In genomic region chr11:86435711-86436110, GRCh38 we compare ENCODE assay signal across 38 cellular contexts.
"Had no signal": no experiment of that assay in that cellular context is flagged by ENCODE, and none has a peak within 500 bp of the region (broad histone marks: within the 10 kb centered on the region; RNA-seq: fewer than 3 reads in every experiment).

No MANE protein-coding gene starts in this region.

- H3K36me3 ChIP-seq: ascending aorta, cardiac muscle cell had no signal

- H3K27ac ChIP-seq: ascending aorta, cardiac muscle cell, VCaP had no signal

- ATAC-seq: activated CD8-positive, alpha-beta T cell treated with anti-CD3 and anti-CD28 coated beads for 36 hours; activated naive CD4-positive, alpha-beta T cell treated with anti-CD3 and anti-CD28 coated beads, Interleukin-2, amount 50 U/mL, for 72 hours; activated T-cell treated with anti-CD3 and anti-CD28 coated beads, Interleukin-2, amount 50 U/mL, for 4 hours; activated T-cell treated with anti-CD3 and anti-CD28 coated beads, Interleukin-2, amount 50 U/mL, for 72 hours; activated T-helper 17 cell treated with anti-CD3 and anti-CD28 coated beads, Interleukin-2, amount 50 U/mL, for 72 hours had no signal

- H3K27me3 Mint-ChIP-seq: activated B cell treated with CpG ODN at 0.5 μM for 24 hours; activated CD4-positive, alpha-beta memory T cell treated with anti-CD3 and anti-CD28 coated beads for 36 hours; activated CD4-positive, alpha-beta T cell treated with anti-CD3 and anti-CD28 coated beads, Interleukin-2, amount 10 ng/mL, durations not matched to agents 24 days and 14 days; activated CD8-positive, alpha-beta T cell treated with anti-CD3 and anti-CD28 coated beads for 36 hours; activated naive CD8-positive, alpha-beta T cell treated with anti-CD3 and anti-CD28 coated beads for 36 hours; activated T-helper 17 cell treated with anti-CD3 and anti-CD28 coated beads, Interleukin-2, amount 50 U/mL, for 72 hours; central memory CD8-positive, alpha-beta T cell had no signal

- FAIRE-seq: bronchial epithelial cell, TTC549 had no signal

- H3K4me1 Mint-ChIP-seq: activated B cell treated with CpG ODN at 0.5 μM for 24 hours; activated T-helper 17 cell treated with anti-CD3 and anti-CD28 coated beads, Interleukin-2, amount 50 U/mL, for 72 hours; central memory CD8-positive, alpha-beta T cell had no signal

- H3K27me3 ChIP-seq: ascending aorta, cardiac muscle cell had no signal

- H3K9me3 ChIP-seq: ascending aorta had no signal

- H3K4me3 ChIP-seq: ascending aorta, cardiac muscle cell had no signal

- H3K27ac Mint-ChIP-seq: activated B cell treated with CpG ODN at 0.5 μM for 24 hours; activated CD4-positive, alpha-beta memory T cell treated with anti-CD3 and anti-CD28 coated beads for 36 hours; activated CD4-positive, alpha-beta T cell treated with anti-CD3 and anti-CD28 coated beads, Interleukin-2, amount 10 ng/mL, durations not matched to agents 24 days and 14 days; activated CD8-positive, alpha-beta T cell treated with anti-CD3 and anti-CD28 coated beads for 36 hours; activated naive CD4-positive, alpha-beta T cell treated with anti-CD3 and anti-CD28 coated beads for 36 hours; activated naive CD4-positive, alpha-beta T cell treated with anti-CD3 and anti-CD28 coated beads, Interleukin-2, amount 50 U/mL, for 72 hours; activated naive CD8-positive, alpha-beta T cell treated with anti-CD3 and anti-CD28 coated beads for 36 hours; activated T-cell treated with anti-CD3 and anti-CD28 coated beads, Interleukin-2, amount 50 U/mL, for 72 hours; activated T-helper 1 cell treated with anti-CD3 and anti-CD28 coated beads, Interleukin-12 subunit alpha, Interleukin-12 subunit beta, Interleukin-2, Interleukin-4 antibody, amounts not matched to agents 30 ng/mL and 10 ng/mL and 1 ng/mL, durations not matched to agents 14 hours and 24 hours and 36 hours; activated T-helper 17 cell treated with anti-CD3 and anti-CD28 coated beads, Interleukin-2, amount 50 U/mL, for 72 hours; brain; T-helper 1 cell treated with Interleukin-12 subunit alpha and Interleukin-12 subunit beta and Interleukin-4 antibody, amounts not matched to agents 30 μg/mL and 1 μg/mL, for 36 hours; T-helper 2 cell treated with Interferon-gamma antibody and Interleukin-4, amounts not matched to agents 5 μg/mL and 100 μg/mL, for 36 hours had no signal

- H3K4me3 Mint-ChIP-seq: activated B cell treated with CpG ODN at 0.5 μM for 24 hours; activated CD4-positive, alpha-beta memory T cell treated with anti-CD3 and anti-CD28 coated beads for 36 hours; activated CD4-positive, alpha-beta T cell treated with anti-CD3 and anti-CD28 coated beads, Interleukin-2, amount 10 ng/mL, durations not matched to agents 24 days and 14 days; activated CD8-positive, alpha-beta T cell treated with anti-CD3 and anti-CD28 coated beads for 36 hours; activated naive CD4-positive, alpha-beta T cell treated with anti-CD3 and anti-CD28 coated beads for 36 hours; activated naive CD8-positive, alpha-beta T cell treated with anti-CD3 and anti-CD28 coated beads for 36 hours; activated T-cell treated with anti-CD3 and anti-CD28 coated beads, Interleukin-2, amount 50 U/mL, for 4 hours; activated T-cell treated with anti-CD3 and anti-CD28 coated beads, Interleukin-2, amount 50 U/mL, for 72 hours; activated T-helper 1 cell treated with anti-CD3 and anti-CD28 coated beads, Interleukin-12 subunit alpha, Interleukin-12 subunit beta, Interleukin-2, Interleukin-4 antibody, amounts not matched to agents 30 ng/mL and 10 ng/mL and 1 ng/mL, durations not matched to agents 14 hours and 24 hours and 36 hours; activated T-helper 17 cell treated with anti-CD3 and anti-CD28 coated beads, Interleukin-2, amount 50 U/mL, for 72 hours; brain; central memory CD8-positive, alpha-beta T cell; T-helper 1 cell treated with Interleukin-12 subunit alpha and Interleukin-12 subunit beta and Interleukin-4 antibody, amounts not matched to agents 30 μg/mL and 1 μg/mL, for 36 hours; T-helper 2 cell treated with Interferon-gamma antibody and Interleukin-4, amounts not matched to agents 5 μg/mL and 100 μg/mL, for 36 hours had no signal

- H3K9me3 Mint-ChIP-seq: activated B cell treated with CpG ODN at 0.5 μM for 24 hours; activated CD4-positive, alpha-beta memory T cell treated with anti-CD3 and anti-CD28 coated beads for 36 hours; activated CD8-positive, alpha-beta T cell treated with anti-CD3 and anti-CD28 coated beads for 36 hours; activated T-cell treated with anti-CD3 and anti-CD28 coated beads, Interleukin-2, amount 50 U/mL, for 4 hours; activated T-cell treated with anti-CD3 and anti-CD28 coated beads, Interleukin-2, amount 50 U/mL, for 72 hours; activated T-helper 17 cell treated with anti-CD3 and anti-CD28 coated beads, Interleukin-2, amount 50 U/mL, for 72 hours; central memory CD8-positive, alpha-beta T cell had no signal

- DNase-seq: activated B cell treated with CpG ODN at 0.5 μM for 24 hours; activated CD4-positive, alpha-beta memory T cell treated with anti-CD3 and anti-CD28 coated beads for 36 hours; activated CD4-positive, alpha-beta T cell treated with anti-CD3 and anti-CD28 coated beads for 4 hours; activated CD4-positive, alpha-beta T cell treated with anti-CD3 and anti-CD28 coated beads, Interleukin-2, amount 10 ng/mL, durations not matched to agents 24 days and 14 days; activated CD4-positive, alpha-beta T cell treated with anti-CD3 and anti-CD28 coated beads, Interleukin-2, amount 50 U/mL, for 1 hour; activated CD4-positive, alpha-beta T cell treated with anti-CD3 and anti-CD28 coated beads, Interleukin-2, amount 50 U/mL, for 4 hours; activated CD4-positive, CD25-positive, alpha-beta regulatory T cell treated with anti-CD3 and anti-CD28 coated beads, Interleukin-2, amount 50 U/mL, for 72 hours; activated CD8-positive, alpha-beta memory T cell treated with anti-CD3 and anti-CD28 coated beads, Interleukin-2, amount 50 U/mL, for 4 hours; activated CD8-positive, alpha-beta T cell treated with anti-CD3 and anti-CD28 coated beads for 36 hours; activated effector memory CD4-positive, alpha-beta T cell treated with anti-CD3 and anti-CD28 coated beads, Interleukin-2, amount 50 U/mL, for 16 hours; activated gamma-delta T cell treated with Interleukin-2 at 50 U/mL for 16 hours; activated naive CD4-positive, alpha-beta T cell; activated naive CD4-positive, alpha-beta T cell treated with anti-CD3 and anti-CD28 coated beads for 36 hours; activated naive CD4-positive, alpha-beta T cell treated with anti-CD3 and anti-CD28 coated beads, Interleukin-2, amount 50 U/mL, for 16 hours; activated naive CD8-positive, alpha-beta T cell treated with anti-CD3 and anti-CD28 coated beads for 36 hours; activated T-cell treated with anti-CD3 and anti-CD28 coated beads for 4 hours; activated T-cell treated with anti-CD3 and anti-CD28 coated beads, Interleukin-2, amount 50 U/mL, for 1 hour; activated T-cell treated with anti-CD3 and anti-CD28 coated beads, Interleukin-2, amount 50 U/mL, for 4 hours; activated T-cell treated with anti-CD3 and anti-CD28 coated beads, Interleukin-2, amount 50 U/mL, for 72 hours; amygdala; anterior cingulate cortex; caudate nucleus; cerebellar nuclear complex; T-helper 1 cell; T-helper 2 cell; T-helper 9 cell had no signal
